27 cellular contexts compared by ENCODE assay signal in genomic region chr5:81023261-81024015, GRCh38.
DNase-seq lines count a peak whose midpoint lies in the region; ATAC-seq and TF ChIP-seq lines count a peak whose summit lies in the region.
"Had no signal": no experiment of that assay in that cellular context is flagged by ENCODE, and none has a peak within 500 bp of the region (broad histone marks: within the 10 kb centered on the region; RNA-seq: fewer than 3 reads in every experiment).

No MANE protein-coding gene starts in this region.

- peaks cover 3% of the 10 kb centered on the region for H3K36me3 Mint-ChIP-seq in activated naive CD4-positive, alpha-beta T cell treated with anti-CD3 and anti-CD28 coated beads, Interleukin-2, amount 50 U/mL, for 24 hours
- H3K36me3 Mint-ChIP-seq in activated naive CD4-positive, alpha-beta T cell treated with anti-CD3 and anti-CD28 coated beads, Interleukin-2, amount 10 ng/mL, durations not matched to agents 7 days and 5 days: peaks cover 4% of the 10 kb centered on the region
- no peaks in the 10 kb centered on the region for H3K36me3 Mint-ChIP-seq in T-helper 17 cell (ENCODE audit: low read depth)

- H3K9me3 Mint-ChIP-seq in activated naive CD4-positive, alpha-beta T cell treated with anti-CD3 and anti-CD28 coated beads, Interleukin-2, amount 50 U/mL, for 24 hours: no peaks in the 10 kb centered on the region
- peaks cover 7% of the 10 kb centered on the region for H3K9me3 Mint-ChIP-seq in activated naive CD4-positive, alpha-beta T cell treated with anti-CD3 and anti-CD28 coated beads, Interleukin-2, amount 10 ng/mL, durations not matched to agents 7 days and 5 days
- H3K9me3 Mint-ChIP-seq: activated T-cell treated with anti-CD3 and anti-CD28 coated beads, Interleukin-2, amount 50 U/mL, for 24 hours; T-helper 2 cell treated with Interferon-gamma antibody and Interleukin-4, amounts not matched to agents 5 μg/mL and 100 μg/mL, for 36 hours had no signal

- no peak for ATAC-seq in T-helper 17 cell
- ATAC-seq: body of pancreas, gastrocnemius medialis, GM12878, left cardiac atrium had no signal

- H3K36me3 ChIP-seq in smooth muscle cell (ENCODE audit: low read depth): no peaks in the 10 kb centered on the region
- H3K36me3 ChIP-seq: BLaER1, gastrocnemius medialis, prostate gland, tibial nerve had no signal

- no peak overlapping the region for H3K4me3 ChIP-seq in smooth muscle cell
- H3K4me3 ChIP-seq: BLaER1, body of pancreas, dorsolateral prefrontal cortex, gastrocnemius medialis, GM12878, hepatocyte, prostate gland, SK-N-MC, tibial nerve had no signal

- TF ChIP-seq CTCF in smooth muscle cell (IDR thresholded peaks at IDR 0.05; ENCODE audit: borderline replicate concordance, insufficient read depth, poor library complexity, severe bottlenecking): no peak

- H3K4me3 Mint-ChIP-seq in activated naive CD4-positive, alpha-beta T cell treated with anti-CD3 and anti-CD28 coated beads, Interleukin-2, amount 50 U/mL, for 24 hours: no peak overlapping the region
- H3K4me3 Mint-ChIP-seq in activated naive CD4-positive, alpha-beta T cell treated with anti-CD3 and anti-CD28 coated beads, Interleukin-2, amount 10 ng/mL, durations not matched to agents 7 days and 5 days: no peak overlapping the region
- no peak overlapping the region for H3K4me3 Mint-ChIP-seq in T-helper 17 cell
- H3K4me3 Mint-ChIP-seq: activated T-cell treated with anti-CD3 and anti-CD28 coated beads, Interleukin-2, amount 50 U/mL, for 24 hours; T-helper 2 cell treated with Interferon-gamma antibody and Interleukin-4, amounts not matched to agents 5 μg/mL and 100 μg/mL, for 36 hours had no signal

- H3K27ac Mint-ChIP-seq in activated naive CD4-positive, alpha-beta T cell treated with anti-CD3 and anti-CD28 coated beads, Interleukin-2, amount 50 U/mL, for 24 hours: peak overlapping the region; percentile 10
- no peak overlapping the region for H3K27ac Mint-ChIP-seq in activated naive CD4-positive, alpha-beta T cell treated with anti-CD3 and anti-CD28 coated beads, Interleukin-2, amount 10 ng/mL, durations not matched to agents 7 days and 5 days
- peak overlapping the region; percentile 34 for H3K27ac Mint-ChIP-seq in T-helper 17 cell
- H3K27ac Mint-ChIP-seq: activated T-cell treated with anti-CD3 and anti-CD28 coated beads, Interleukin-2, amount 50 U/mL, for 24 hours; T-helper 2 cell treated with Interferon-gamma antibody and Interleukin-4, amounts not matched to agents 5 μg/mL and 100 μg/mL, for 36 hours had no signal

- H3K79me2 ChIP-seq in smooth muscle cell (ENCODE audit: low read depth): peaks cover 5% of the 10 kb centered on the region
- H3K79me2 ChIP-seq: hepatocyte had no signal

- peaks cover 3% of the 10 kb centered on the region for H3F3A ChIP-seq in smooth muscle cell (ENCODE audit: low read depth)

- H3K4me1 Mint-ChIP-seq in activated naive CD4-positive, alpha-beta T cell treated with anti-CD3 and anti-CD28 coated beads, Interleukin-2, amount 50 U/mL, for 24 hours: peaks cover 90% of the 10 kb centered on the region
- H3K4me1 Mint-ChIP-seq in activated naive CD4-positive, alpha-beta T cell treated with anti-CD3 and anti-CD28 coated beads, Interleukin-2, amount 10 ng/mL, durations not matched to agents 7 days and 5 days: peaks cover 24% of the 10 kb centered on the region
- peaks cover 62% of the 10 kb centered on the region for H3K4me1 Mint-ChIP-seq in T-helper 17 cell

- no peaks in the 10 kb centered on the region for H3K27me3 ChIP-seq in smooth muscle cell (ENCODE audit: low read depth)
- H3K27me3 ChIP-seq: BLaER1, body of pancreas, dorsolateral prefrontal cortex, gastrocnemius medialis, hepatocyte, tibial nerve had no signal

- no peak for DNase-seq in activated naive CD4-positive, alpha-beta T cell treated with anti-CD3 and anti-CD28 coated beads, Interleukin-2, amount 10 ng/mL, durations not matched to agents 7 days and 5 days
- DNase-seq in NCI-H2227 (lab: John Stamatoyannopoulos, UW; ENCODE audit: unreplicated experiment) (peak; percentile 9), T-helper 17 cell (no peak), smooth muscle cell (lab: John Stamatoyannopoulos, UW; ENCODE audit: unreplicated experiment) (no peak), NCI-H446 treated with DMSO at 0.1 percent for 48 hours (lab: John Stamatoyannopoulos, UW) (no peak)
- DNase-seq in NK-92 treated with Interleukin-12 subunit alpha and Interleukin-12 subunit beta, amount 100 ng/mL, for 24 hours (lab: John Stamatoyannopoulos, UW): no peak
- DNase-seq: activated CD4-positive, alpha-beta T cell treated with anti-CD3 and anti-CD28 coated beads for 48 hours; activated gamma-delta T cell; activated T-cell treated with anti-CD3 and anti-CD28 coated beads, Interleukin-2, amount 50 U/mL, for 24 hours; body of pancreas; Calu3; dorsolateral prefrontal cortex; gastrocnemius medialis; KBM-7; left cardiac atrium; NCI-H1436 treated with DMSO at 0.1 percent for 48 hours; NCI-H2107; NCI-H510A treated with DMSO at 0.1 percent for 48 hours; RPMI8226 had no signal

- H3K9ac ChIP-seq in smooth muscle cell (ENCODE audit: low read depth): no peak overlapping the region
- H3K9ac ChIP-seq: BLaER1 had no signal

- CTCF ChIA-PET in activated naive CD4-positive, alpha-beta T cell treated with anti-CD3 and anti-CD28 coated beads, Interleukin-2, amount 10 ng/mL, durations not matched to agents 7 days and 5 days (lab: Charles Lee): no interaction called here

- H4K20me1 ChIP-seq in smooth muscle cell (ENCODE audit: low read depth): no peaks in the 10 kb centered on the region
- H4K20me1 ChIP-seq: BLaER1 had no signal

- H3K27ac ChIP-seq in smooth muscle cell (ENCODE audit: low read depth): peak overlapping the region; percentile 75
- H3K27ac ChIP-seq: BLaER1, body of pancreas, hepatocyte, prostate gland, SK-N-MC, tibial nerve had no signal

- no peak overlapping the region for H3K4me2 ChIP-seq in smooth muscle cell
- H3K4me2 ChIP-seq: BLaER1, hepatocyte had no signal

- no peaks in the 10 kb centered on the region for H3K27me3 Mint-ChIP-seq in activated naive CD4-positive, alpha-beta T cell treated with anti-CD3 and anti-CD28 coated beads, Interleukin-2, amount 50 U/mL, for 24 hours
- H3K27me3 Mint-ChIP-seq in activated naive CD4-positive, alpha-beta T cell treated with anti-CD3 and anti-CD28 coated beads, Interleukin-2, amount 10 ng/mL, durations not matched to agents 7 days and 5 days: no peaks in the 10 kb centered on the region
- H3K27me3 Mint-ChIP-seq in T-helper 17 cell: no peaks in the 10 kb centered on the region
- H3K27me3 Mint-ChIP-seq: activated T-cell treated with anti-CD3 and anti-CD28 coated beads, Interleukin-2, amount 50 U/mL, for 24 hours had no signal

- 82% methylated on average over 4 of the region's 4 CpGs for WGBS in smooth muscle cell (ENCODE audit: low lambda C conversion rate)

- H3K9me3 ChIP-seq in T-helper 17 cell (ENCODE audit: control insufficient read depth, low read length, poor library complexity, severe bottlenecking): no peaks in the 10 kb centered on the region
- no peaks in the 10 kb centered on the region for H3K9me3 ChIP-seq in smooth muscle cell (replicated peaks; ENCODE audit: low read depth)
- H3K9me3 ChIP-seq: BLaER1, body of pancreas, gastrocnemius medialis, prostate gland, tibial nerve had no signal

- no peak overlapping the region for H2AFZ ChIP-seq in smooth muscle cell (ENCODE audit: low read depth)
- H2AFZ ChIP-seq: hepatocyte had no signal

- peaks cover 5% of the 10 kb centered on the region for H3K4me1 ChIP-seq in smooth muscle cell (ENCODE audit: low read depth)
- H3K4me1 ChIP-seq: BLaER1, body of pancreas, gastrocnemius medialis, prostate gland had no signal
